ENCODE assay signal across 25 cellular contexts in the genomic region with DNA sequence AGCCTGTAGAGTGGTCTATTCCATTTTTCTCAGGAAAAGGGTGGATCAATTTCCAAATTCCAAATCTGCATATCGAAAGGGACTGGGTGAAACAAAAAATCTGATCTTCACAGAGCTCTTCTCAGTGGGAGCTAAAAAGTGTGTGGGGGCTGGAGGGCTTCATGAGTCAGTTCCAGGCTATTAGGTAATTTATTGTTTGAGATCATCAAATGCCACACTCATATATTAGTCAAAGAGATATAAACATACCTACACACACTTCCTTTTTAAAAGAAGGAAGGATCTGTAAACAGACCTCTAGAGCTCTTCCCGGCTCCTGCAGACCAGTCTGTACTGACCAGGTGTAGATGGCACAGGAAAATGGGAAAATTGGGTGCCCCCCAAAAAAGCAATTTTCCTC.
DNase-seq lines count a peak whose midpoint lies in the region; ATAC-seq, FAIRE-seq and TF ChIP-seq lines count a peak whose summit lies in the region.
"Had no signal": no experiment of that assay in that cellular context is flagged by ENCODE, and none has a peak within 500 bp of the region (broad histone marks: within the 10 kb centered on the region; RNA-seq: fewer than 3 reads in every experiment).

No MANE protein-coding gene starts in this region.

- no peaks in the 10 kb centered on the region for H4K20me1 ChIP-seq in PC-3 (ENCODE audit: low read length)
- no peaks in the 10 kb centered on the region for H4K20me1 ChIP-seq in endothelial cell of umbilical vein (replicated peaks; ENCODE audit: control insufficient read depth, extremely low read depth, insufficient read depth, low read length)

- H3K36me3 ChIP-seq in PC-3 (ENCODE audit: low read depth, low read length) (no peaks in the 10 kb centered on the region), endothelial cell of umbilical vein (ENCODE audit: control insufficient read depth in 2 of 2, extremely low read depth in 1 of 2, insufficient read depth in 2 of 2, low read length in 2 of 2) (no peaks in the 10 kb centered on the region)
- H3K36me3 ChIP-seq: BE2C, heart left ventricle, left ventricle myocardium inferior, prostate gland, stomach had no signal

- H3K4me3 ChIP-seq in PC-3 (ENCODE audit: low read length) (peak overlapping the region; percentile 0; the same call in 1 of the 2 replicates), endothelial cell of umbilical vein (replicated peaks in 1 of 3; ENCODE audit: insufficient read depth in 1 of 3, low read depth in 1 of 3, low read length in 3 of 3) (no peak overlapping the region)
- H3K4me3 ChIP-seq: heart left ventricle, left ventricle myocardium inferior, prostate gland, skin epidermis, stomach had no signal

- H3K27ac ChIP-seq in PC-3 (ENCODE audit: low read length) (peak overlapping the region; percentile 50), endothelial cell of umbilical vein (ENCODE audit: insufficient read depth, low read depth, low read length) (no peak overlapping the region)
- H3K27ac ChIP-seq: heart left ventricle, left ventricle myocardium inferior, prostate gland, skin epidermis, stomach had no signal

- H3K79me2 ChIP-seq in PC-3 (ENCODE audit: low read length) (no peaks in the 10 kb centered on the region), endothelial cell of umbilical vein (ENCODE audit: control insufficient read depth, insufficient read depth, low read length) (no peaks in the 10 kb centered on the region)

- H3K4me1 ChIP-seq in PC-3 (ENCODE audit: insufficient read depth, low read length) (peaks cover 28% of the 10 kb centered on the region), endothelial cell of umbilical vein (ENCODE audit: control insufficient read depth, extremely low read depth, insufficient read depth, low read length) (no peaks in the 10 kb centered on the region)
- H3K4me1 ChIP-seq: BE2C, prostate gland had no signal

- no peaks in the 10 kb centered on the region for H3K9me2 ChIP-seq in PC-3 (replicated peaks; ENCODE audit: low read length)

- TF ChIP-seq CTCF in PC-3 (conservative IDR thresholded peaks at IDR 0.05; ENCODE audit: low read depth, low read length) (no peak), endothelial cell of umbilical vein (IDR thresholded peaks at IDR 0.05; ENCODE audit: extremely low read depth in 1 of 2, insufficient read depth in 1 of 2, low read depth in 1 of 2, low read length in 2 of 2) (no peak)

- H3K27me3 ChIP-seq in PC-3 (ENCODE audit: low read length) (no peaks in the 10 kb centered on the region), endothelial cell of umbilical vein (ENCODE audit: control insufficient read depth in 2 of 2, insufficient read depth in 2 of 2, low read length in 2 of 2) (no peaks in the 10 kb centered on the region)
- H3K27me3 ChIP-seq: BE2C had no signal

- ATAC-seq in PC-3 = peak; percentile 78
- ATAC-seq in HG03095 (IDR thresholded peaks at IDR 0.05; ENCODE audit: unreplicated experiment) = no peak
- no peak for ATAC-seq in HG03045 (IDR thresholded peaks at IDR 0.05; ENCODE audit: unreplicated experiment)
- ATAC-seq: heart left ventricle, Right ventricle myocardium inferior had no signal

- no peak for TF ChIP-seq POLR2A in endothelial cell of umbilical vein (IDR thresholded peaks at IDR 0.05; ENCODE audit: low read depth, low read length)

- DNase-seq in SIG-M5 treated with dmso at 0.1 percent for 504 hours (lab: John Stamatoyannopoulos, UW; ENCODE audit: unreplicated experiment) (peak; percentile 18), SIG-M5 (lab: John Stamatoyannopoulos, UW) (no peak), PC-3 (peak; percentile 89), endothelial cell of umbilical vein (ENCODE audit: low read depth, low spot score) (peak; percentile 30), NCI-H1417 treated with DMSO at 0.1 percent for 48 hours (lab: John Stamatoyannopoulos, UW) (no peak), DMS153 treated with DMSO at 0.1 percent for 48 hours (lab: John Stamatoyannopoulos, UW; ENCODE audit: unreplicated experiment) (no peak)
- DNase-seq: 8988T; activated CD4-positive, alpha-beta T cell treated with anti-CD3 and anti-CD28 coated beads for 4 hours; BE2C; Calu3; endodermal cell; heart left ventricle; KBM-7; left ventricle myocardium inferior; NCI-H1105; NCI-H2081 treated with DMSO at 0.1 percent for 48 hours; NCI-H510A treated with DMSO at 0.1 percent for 48 hours; stimulated activated CD4-positive, alpha-beta T cell treated with anti-CD3 and anti-CD28 coated beads, Interleukin-4, amount 100 ng/mL, for 4 hours; stomach had no signal

- H3F3A ChIP-seq in PC-3 (ENCODE audit: low read length, unreplicated experiment) = no peaks in the 10 kb centered on the region

- no peak overlapping the region for H2AFZ ChIP-seq in PC-3 (ENCODE audit: low read length)
- no peak overlapping the region for H2AFZ ChIP-seq in endothelial cell of umbilical vein (ENCODE audit: low read depth, low read length)

- H3K9me3 ChIP-seq in PC-3 (ENCODE audit: low read length) (no peaks in the 10 kb centered on the region), endothelial cell of umbilical vein (replicated peaks; ENCODE audit: control insufficient read depth, insufficient read depth, low read length) (no peaks in the 10 kb centered on the region)
- H3K9me3 ChIP-seq: BE2C, heart left ventricle, left ventricle myocardium inferior, prostate gland, stomach had no signal

- CTCF ChIA-PET in PC-3 (lab: Charles Lee) (interaction anchor here (0.6 kb wide), 1 partner anchor 15 kb away, joined by 3 read pairs; no protein-coding TSS in a partner anchor), endothelial cell of umbilical vein (lab: Charles Lee) (interaction anchor here (0.8 to 1.6 kb wide), 3 partner anchors 24 to 178 kb away, joined by 3 to 4 read pairs (median 4); no protein-coding TSS in a partner anchor)

- intact Hi-C loops in PC-3 (cut with micrococcal nuclease) = loop anchor here (2.0 to 5.0 kb wide), 2 partner anchors 16 to 379 kb away; no protein-coding TSS in a partner anchor
- intact Hi-C loops in endothelial cell of umbilical vein (cut with micrococcal nuclease) = no loop called here

- peak; percentile 59 for FAIRE-seq in endothelial cell of umbilical vein (lab: Jason Lieb, UNC)
- FAIRE-seq: colon had no signal

- POLR2A ChIA-PET in PC-3 (lab: Charles Lee; ENCODE audit: unreplicated experiment) = no interaction called here
- POLR2A ChIA-PET in endothelial cell of umbilical vein (lab: Charles Lee) = no interaction called here

- H3K4me2 ChIP-seq in PC-3 (ENCODE audit: low read length) = peak overlapping the region; percentile 40
- no peak overlapping the region for H3K4me2 ChIP-seq in endothelial cell of umbilical vein (ENCODE audit: insufficient read depth, low read length)

- no peak overlapping the region for H3K9ac ChIP-seq in PC-3 (ENCODE audit: low read length)
- no peak overlapping the region for H3K9ac ChIP-seq in endothelial cell of umbilical vein (replicated peaks; ENCODE audit: extremely low read depth, insufficient read depth, low read length)

- no peaks in the 10 kb centered on the region for H3K9me1 ChIP-seq in endothelial cell of umbilical vein (replicated peaks; ENCODE audit: control insufficient read depth, extremely low read depth, insufficient read depth, low read length)

- BruUV-seq in PC-3 (replicated peaks; lab: Mats Ljungman, UMichigan) = no TSS peak
- BruUV-seq in endothelial cell of umbilical vein (replicated peaks; lab: Mats Ljungman, UMichigan) = no TSS peak

- dilution Hi-C loops in endothelial cell of umbilical vein (cut with MboI; ENCODE audit: extremely low pct_ligation_motif_present, low sequenced_read_pairs) = no loop called here

TF ChIP-seq in endothelial cell of umbilical vein, 7 proteins besides CTCF, POLR2A, EP300 and RAD21:
- TF ChIP-seq FOS (IDR thresholded peaks at IDR 0.05; ENCODE audit: borderline replicate concordance, insufficient read depth, low read length) (peak; percentile 80), MYC (IDR thresholded peaks at IDR 0.05; ENCODE audit: low read depth, low read length) (no peak), POLR2AphosphoS5 (IDR thresholded peaks at IDR 0.05; ENCODE audit: insufficient read depth, low read depth, low read length) (no peak), MAX (IDR thresholded peaks at IDR 0.05; ENCODE audit: insufficient read depth, insufficient read length) (no peak), GATA2 (IDR thresholded peaks at IDR 0.05; ENCODE audit: insufficient read depth, insufficient read length, low read depth, low read length) (no peak)

Comparison
In these comparisons a context has a peak if more than half of its experiments do, and no peak if none do; other contexts are left out.
1. DNase-seq: peak in SIG-M5 treated with dmso at 0.1 percent for 504 hours (single experiment), PC-3 (single experiment) and endothelial cell of umbilical vein (single experiment); none in SIG-M5 (single experiment), NCI-H1417 treated with DMSO at 0.1 percent for 48 hours (single experiment) and DMS153 treated with DMSO at 0.1 percent for 48 hours (single experiment).